1 cellular context compared by ENCODE assay signal in genomic region chr7:71507665-71508064, GRCh38.
TF ChIP-seq lines count a peak whose summit lies in the region.

No MANE protein-coding gene starts in this region.

TF ChIP-seq in H1, 55 proteins besides CTCF, POLR2A, EP300 and RAD21 (continued from another document):
- TF ChIP-seq SAP30 (IDR thresholded peaks at IDR 0.05; ENCODE audit: insufficient read depth, insufficient replicate concordance, low read length), result no peak
- no peak for TF ChIP-seq RFX5 (IDR thresholded peaks at IDR 0.05; ENCODE audit: borderline replicate concordance, low read depth, low read length)
- no peak for TF ChIP-seq ASH2L (IDR thresholded peaks at IDR 0.05; ENCODE audit: low read length)
- TF ChIP-seq MAFK (IDR thresholded peaks at IDR 0.05; ENCODE audit: low read depth, low read length), result no peak
- TF ChIP-seq JUN (IDR thresholded peaks at IDR 0.05; ENCODE audit: low read depth, low read length), result no peak
- no peak for TF ChIP-seq PHF8 (conservative IDR thresholded peaks at IDR 0.05; ENCODE audit: low read depth, low read length)
- no peak for TF ChIP-seq GTF2F1 (IDR thresholded peaks at IDR 0.05; ENCODE audit: borderline replicate concordance, low read depth, low read length)
- no peak for TF ChIP-seq GABPA (IDR thresholded peaks at IDR 0.05; ENCODE audit: borderline replicate concordance, insufficient read depth, low read length)
- TF ChIP-seq CBX5 (IDR thresholded peaks at IDR 0.05; ENCODE audit: low read depth, low read length), result no peak
- no peak for TF ChIP-seq TAF1 (IDR thresholded peaks at IDR 0.05; ENCODE audit: low read depth, low read length)
- no peak for TF ChIP-seq E2F6 (IDR thresholded peaks at IDR 0.05)
- no peak for TF ChIP-seq USF2 (IDR thresholded peaks at IDR 0.05; ENCODE audit: low read length)
- no peak for TF ChIP-seq RBBP5 (IDR thresholded peaks at IDR 0.05; ENCODE audit: borderline replicate concordance, low read depth, low read length)
